ENCODE assay signal across 16 cellular contexts in the genomic region with DNA sequence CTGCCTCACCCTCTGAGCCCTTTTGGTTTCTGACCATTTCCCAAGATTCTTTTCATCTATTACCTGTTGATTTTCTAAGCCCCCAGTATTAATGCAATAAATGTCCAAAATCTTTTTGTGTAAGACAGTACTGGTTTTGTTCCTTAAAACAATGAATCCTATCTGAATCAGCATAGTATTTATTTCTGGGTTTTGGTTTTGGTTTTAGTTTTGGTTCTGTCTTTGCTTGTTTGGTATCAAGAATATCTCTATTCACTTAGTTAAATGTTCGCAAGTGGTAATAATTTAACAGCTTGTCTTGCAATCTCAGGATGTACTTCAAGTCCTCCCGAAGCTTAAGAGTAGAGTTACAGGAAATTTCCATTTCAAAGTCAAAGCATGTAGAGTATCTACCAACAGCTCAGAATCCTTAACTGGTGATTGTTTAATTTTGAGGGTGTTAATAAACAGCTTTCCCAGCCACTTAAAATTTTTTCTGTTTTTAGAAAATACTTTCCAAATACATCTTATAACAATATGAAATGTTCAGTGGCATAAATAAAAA.
DNase-seq lines count a peak whose midpoint lies in the region; ATAC-seq and TF ChIP-seq lines count a peak whose summit lies in the region.
"Had no signal": no experiment of that assay in that cellular context is flagged by ENCODE, and none has a peak within 500 bp of the region (broad histone marks: within the 10 kb centered on the region; RNA-seq: fewer than 3 reads in every experiment).

No MANE protein-coding gene starts in this region.

- DNase-seq in epithelial cell of proximal tubule (ENCODE audit: low read depth): no peak
- DNase-seq in renal cortical epithelial cell (ENCODE audit: low read depth): peak; percentile 73
- no peak for DNase-seq in DMS 273 (lab: John Stamatoyannopoulos, UW; ENCODE audit: unreplicated experiment)
- DNase-seq in activated T-cell treated with anti-CD3 and anti-CD28 coated beads, Interleukin-2, amount 50 U/mL, for 4 hours: no peak
- DNase-seq: activated CD4-positive, alpha-beta T cell treated with anti-CD3 and anti-CD28 coated beads for 1 hour; activated T-cell treated with anti-CD3 and anti-CD28 coated beads, Interleukin-2, amount 50 U/mL, for 1 hour; cerebellar nuclear complex; DMS53; H7; NCI-H82; T-helper 17 cell had no signal

- no peaks in the 10 kb centered on the region for H3K36me3 Mint-ChIP-seq in activated T-cell treated with anti-CD3 and anti-CD28 coated beads, Interleukin-2, amount 50 U/mL, for 4 hours (ENCODE audit: insufficient read depth)

- H3K9me3 Mint-ChIP-seq in activated T-cell treated with anti-CD3 and anti-CD28 coated beads, Interleukin-2, amount 50 U/mL, for 4 hours: no peaks in the 10 kb centered on the region

- peaks cover 2% of the 10 kb centered on the region for H3K4me1 Mint-ChIP-seq in activated T-cell treated with anti-CD3 and anti-CD28 coated beads, Interleukin-2, amount 50 U/mL, for 4 hours (ENCODE audit: low read depth)
- H3K4me1 Mint-ChIP-seq: T-helper 17 cell had no signal

- ATAC-seq in GM18867 (IDR thresholded peaks at IDR 0.05; ENCODE audit: unreplicated experiment) (peak; percentile 75), HG02981 (IDR thresholded peaks at IDR 0.05; ENCODE audit: unreplicated experiment) (peak; percentile 75), HG03439 (IDR thresholded peaks at IDR 0.05; ENCODE audit: unreplicated experiment) (no peak), GM19023 (IDR thresholded peaks at IDR 0.05; ENCODE audit: unreplicated experiment) (no peak)
- ATAC-seq in activated T-cell treated with anti-CD3 and anti-CD28 coated beads, Interleukin-2, amount 50 U/mL, for 4 hours: no peak
- ATAC-seq: Right ventricle myocardium inferior, T-helper 17 cell had no signal

- H3K4me3 ChIP-seq in epithelial cell of proximal tubule (ENCODE audit: low read depth, low read length): peak overlapping the region; percentile 24

- peaks cover 7% of the 10 kb centered on the region for H3K27me3 Mint-ChIP-seq in activated T-cell treated with anti-CD3 and anti-CD28 coated beads, Interleukin-2, amount 50 U/mL, for 4 hours (ENCODE audit: low read depth)

- no peak for TF ChIP-seq CTCF in epithelial cell of proximal tubule (conservative IDR thresholded peaks at IDR 0.05; ENCODE audit: low read depth, low read length)

- H3K4me3 Mint-ChIP-seq in activated T-cell treated with anti-CD3 and anti-CD28 coated beads, Interleukin-2, amount 50 U/mL, for 4 hours: no peak overlapping the region
- H3K4me3 Mint-ChIP-seq: T-helper 17 cell had no signal

Comparison
In these comparisons a context has a peak if more than half of its experiments do, and no peak if none do; other contexts are left out.
1. ATAC-seq: peak in GM18867 (single experiment) and HG02981 (single experiment); none in HG03439 (single experiment), GM19023 (single experiment) and activated T-cell treated with anti-CD3 and anti-CD28 coated beads, Interleukin-2, amount 50 U/mL, for 4 hours (0 of 2).